ENCODE assay signal across 1 cellular context in genomic region chr5:173736923-173737412, GRCh38.
TF ChIP-seq lines count a peak whose summit lies in the region.

No MANE protein-coding gene starts in this region.

TF ChIP-seq in GM12878, 131 proteins besides CTCF, POLR2A, EP300 and RAD21 (continued from another document and continues in another):
- no peak for TF ChIP-seq ZBTB11 (CRISPR knock-in tag; IDR thresholded peaks at IDR 0.05)
- TF ChIP-seq HCFC1 (IDR thresholded peaks at IDR 0.05; ENCODE audit: low read length), result no peak
- TF ChIP-seq TBL1XR1 (IDR thresholded peaks at IDR 0.05; ENCODE audit: low read depth, low read length), result 0 out of 2 replicates have a peak, but pooled peaks have one; percentile 13
- TF ChIP-seq EED (IDR thresholded peaks at IDR 0.05; ENCODE audit: low read depth), result peak; percentile 98
- TF ChIP-seq ESRRA (IDR thresholded peaks at IDR 0.05; ENCODE audit: low read length), result no peak
- TF ChIP-seq ATF2 (IDR thresholded peaks at IDR 0.05; ENCODE audit: low read length), result peak; percentile 54; the same call in 1 of the 2 replicates
- TF ChIP-seq NFIC (IDR thresholded peaks at IDR 0.05; ENCODE audit: low read depth, low read length), result peak; percentile 83
- no peak for TF ChIP-seq BCLAF1 (IDR thresholded peaks at IDR 0.05)
- TF ChIP-seq MEF2B (IDR thresholded peaks at IDR 0.05; ENCODE audit: partially characterized antibody, poor library complexity, severe bottlenecking), result peak; percentile 31
- TF ChIP-seq PML (IDR thresholded peaks at IDR 0.05; ENCODE audit: low read length), result no peak
- TF ChIP-seq FOS (IDR thresholded peaks at IDR 0.05; ENCODE audit: borderline replicate concordance, extremely low read depth, insufficient read length), result no peak
- TF ChIP-seq SMAD1 (IDR thresholded peaks at IDR 0.05; ENCODE audit: low read depth, partially characterized antibody), result peak; percentile 63
- no peak for TF ChIP-seq ZNF622 (IDR thresholded peaks at IDR 0.05)
- no peak for TF ChIP-seq SIN3A (IDR thresholded peaks at IDR 0.05; ENCODE audit: low read depth, low read length)
- TF ChIP-seq MYB (IDR thresholded peaks at IDR 0.05; ENCODE audit: borderline replicate concordance, low read depth, low read length), result no peak
- TF ChIP-seq E2F4 (IDR thresholded peaks at IDR 0.05; ENCODE audit: low read depth, low read length), result no peak
- TF ChIP-seq SUPT20H (IDR thresholded peaks at IDR 0.05; ENCODE audit: borderline replicate concordance, control insufficient read depth, low read depth, low read length), result no peak
- TF ChIP-seq RAD51 (IDR thresholded peaks at IDR 0.05), result no peak
- peak; percentile 50 to 82; a peak in 3 of 4 replicates for TF ChIP-seq BHLHE40 (IDR thresholded peaks at IDR 0.05; ENCODE audit: borderline replicate concordance in 1 of 2, low read depth in 2 of 2, low read length in 1 of 2)
- TF ChIP-seq ZNF217 (IDR thresholded peaks at IDR 0.05), result no peak
- TF ChIP-seq IRF5 (IDR thresholded peaks at IDR 0.05; ENCODE audit: borderline replicate concordance), result no peak
- TF ChIP-seq STAT1 (conservative IDR thresholded peaks at IDR 0.05), result no peak
- no peak for TF ChIP-seq REST (IDR thresholded peaks at IDR 0.05; ENCODE audit: low read depth, low read length)
- TF ChIP-seq NR2C2 (IDR thresholded peaks at IDR 0.05; ENCODE audit: borderline replicate concordance, control insufficient read depth, insufficient read length, low read depth), result no peak
- peak; percentile 70; the same call in 1 of the 2 replicates for TF ChIP-seq ZBED1 (IDR thresholded peaks at IDR 0.05; ENCODE audit: borderline replicate concordance)
- TF ChIP-seq BCL3 (IDR thresholded peaks at IDR 0.05; ENCODE audit: borderline replicate concordance, insufficient read depth, low read depth, low read length, poor library complexity, severe bottlenecking), result peak; percentile 79
- peak in 1 of 2 experiments; percentile 88; a peak in 1 of 4 replicates for TF ChIP-seq ETV6 (conservative IDR thresholded peaks at IDR 0.05 in 1 of 2, IDR thresholded peaks at IDR 0.05 in 1 of 2; ENCODE audit: borderline replicate concordance in 1 of 2, low read depth in 1 of 2)
- no peak for TF ChIP-seq RFX5 (IDR thresholded peaks at IDR 0.05; ENCODE audit: low read depth, low read length)
- TF ChIP-seq MYC (IDR thresholded peaks at IDR 0.05; ENCODE audit: insufficient read depth, insufficient read length, insufficient replicate concordance, low read length, severe bottlenecking), result no peak
- no peak for TF ChIP-seq TCF7 (IDR thresholded peaks at IDR 0.05; ENCODE audit: borderline replicate concordance)
- no peak for TF ChIP-seq SIX5 (IDR thresholded peaks at IDR 0.05; ENCODE audit: low read depth, low read length, severe bottlenecking)
- TF ChIP-seq KDM1A (IDR thresholded peaks at IDR 0.05; ENCODE audit: borderline replicate concordance), result no peak
- no peak for TF ChIP-seq ZNF207 (IDR thresholded peaks at IDR 0.05; ENCODE audit: borderline replicate concordance)
- TF ChIP-seq SREBF1 (IDR thresholded peaks at IDR 0.05; ENCODE audit: low read length), result no peak
- no peak for TF ChIP-seq SREBF2 (IDR thresholded peaks at IDR 0.05; ENCODE audit: low read length)
- TF ChIP-seq SMAD5 (IDR thresholded peaks at IDR 0.05; ENCODE audit: low read depth), result no peak
- no peak for TF ChIP-seq YY1 (IDR thresholded peaks at IDR 0.05; ENCODE audit: low read depth, low read length)
- peak; percentile 76; the same call in 1 of the 2 replicates for TF ChIP-seq TARDBP (IDR thresholded peaks at IDR 0.05; ENCODE audit: borderline replicate concordance)
- TF ChIP-seq SKIL (IDR thresholded peaks at IDR 0.05; ENCODE audit: low read depth, poor library complexity, severe bottlenecking), result peak; percentile 82
- TF ChIP-seq IKZF1 (conservative IDR thresholded peaks at IDR 0.05), result peak; percentile 95
- TF ChIP-seq ZSCAN29 (IDR thresholded peaks at IDR 0.05), result no peak
- TF ChIP-seq KLF5 (IDR thresholded peaks at IDR 0.05; ENCODE audit: partially characterized antibody), result no peak
- TF ChIP-seq NKRF (conservative IDR thresholded peaks at IDR 0.05), result no peak
- TF ChIP-seq CBX5 (IDR thresholded peaks at IDR 0.05; ENCODE audit: low read depth), result no peak
- TF ChIP-seq FOXM1 (IDR thresholded peaks at IDR 0.05; ENCODE audit: low read depth, low read length), result peak; percentile 86; the same call in 1 of the 2 replicates
